8 cellular contexts compared by ENCODE assay signal in genomic region chr11:449889-450808, GRCh38. TPM values are rescaled to one million over a fixed set of nuclear protein-coding genes. Genes with fewer than 3 reads are reported as not detected.
DNase-seq lines count a peak whose midpoint lies in the region; ATAC-seq and TF ChIP-seq lines count a peak whose summit lies in the region.

TSS of gene PTDSS2 (plus strand) at chr11:450279. CDS start at chr11:450456, 177 bp downstream.

- H3K9me3 ChIP-seq in BE2C, result no peaks in the 10 kb centered on the region

- TF ChIP-seq CTCF in BE2C (IDR thresholded peaks at IDR 0.05; ENCODE audit: low read depth, low read length) (no peak), coronary artery (IDR thresholded peaks at IDR 0.05) (no peak)

- ATAC-seq in HG03460 (IDR thresholded peaks at IDR 0.05; ENCODE audit: unreplicated experiment), result peak; percentile 76
- peak; percentile 86 for ATAC-seq in left lobe of liver

- H3K4me3 ChIP-seq in BE2C (ENCODE audit: low read depth, low read length) (peak within 1 kb of the TSS; percentile 65), coronary artery (peak within 1 kb of the TSS; percentile 96)

- H3K27ac ChIP-seq in coronary artery, result peak within 1 kb of the TSS; percentile 75 to 93

- no peaks in the 10 kb centered on the region for H3K27me3 ChIP-seq in BE2C

- peaks cover 18% of the 10 kb centered on the region for H3K36me3 ChIP-seq in BE2C

- H3K4me1 ChIP-seq in BE2C, result no peaks in the 10 kb centered on the region

- DNase-seq in BE2C (peak; percentile 91), GM19240 (ENCODE audit: insufficient read length, low spot score) (peak; percentile 92), NCI-H526 (lab: John Stamatoyannopoulos, UW) (peak; percentile 94 to 99), coronary artery (ENCODE audit: low spot score) (peak; percentile 97), left lobe of liver (ENCODE audit: low spot score) (peak; percentile 95)
- DNase-seq in activated CD4-positive, alpha-beta T cell treated with anti-CD3 and anti-CD28 coated beads for 48 hours, result peak; percentile 96
- DNase-seq in stimulated activated CD4-positive, alpha-beta T cell treated with anti-CD3 and anti-CD28 coated beads, Interleukin-2, amount 100 ng/mL, for 4 hours (ENCODE audit: low read depth), result peak; percentile 91

RNA-seq across cellular contexts. Expression of gene PTDSS2, which starts in this region (rescaled TPM):
- polyA plus RNA-seq in BE2C (2012; ENCODE audit: insufficient read depth, insufficient read length, low read depth), result 22.9 TPM
- 10.2 TPM for total RNA-seq in left lobe of liver

Comparison
In these comparisons a context has a peak if more than half of its experiments do, and no peak if none do; other contexts are left out.
1. Peak in every context shown above with its lines: DNase-seq, ATAC-seq, H3K4me3 ChIP-seq and H3K27ac ChIP-seq.